Comparison of ENCODE assay signal across 24 cellular contexts in genomic region chr12:90298289-90298948, GRCh38.
DNase-seq lines count a peak whose midpoint lies in the region; ATAC-seq, FAIRE-seq and TF ChIP-seq lines count a peak whose summit lies in the region.
"Had no signal": no experiment of that assay in that cellular context is flagged by ENCODE, and none has a peak within 500 bp of the region (broad histone marks: within the 10 kb centered on the region; RNA-seq: fewer than 3 reads in every experiment).

No MANE protein-coding gene starts in this region.

- no peak overlapping the region for H3K9ac ChIP-seq in K562 (ENCODE audit: insufficient read depth in 1 of 2, low read depth in 2 of 2, low read length in 2 of 2)

- H3K4me1 Mint-ChIP-seq in CD8-positive, alpha-beta T cell (ENCODE audit: low read depth), result peaks cover 13% of the 10 kb centered on the region
- peaks cover 19% of the 10 kb centered on the region for H3K4me1 Mint-ChIP-seq in activated T-cell treated with anti-CD3 and anti-CD28 coated beads, Interleukin-2, amount 50 U/mL, for 72 hours (ENCODE audit: low read depth)

- TF ChIP-seq EP300 in A549 (IDR thresholded peaks at IDR 0.05), result no peak
- no peak for TF ChIP-seq EP300 in K562 (IDR thresholded peaks at IDR 0.05; ENCODE audit: low read length)

- H3K79me2 ChIP-seq in K562 (ENCODE audit: control insufficient read depth, insufficient read depth, low read length), result no peaks in the 10 kb centered on the region

- no peak overlapping the region for H3K27ac Mint-ChIP-seq in CD8-positive, alpha-beta T cell
- no peak overlapping the region for H3K27ac Mint-ChIP-seq in activated T-cell treated with anti-CD3 and anti-CD28 coated beads, Interleukin-2, amount 50 U/mL, for 72 hours
- H3K27ac Mint-ChIP-seq: progenitor cell of endocrine pancreas had no signal

- ATAC-seq in A549 (no peak), HG02798 (IDR thresholded peaks at IDR 0.05; ENCODE audit: poor library complexity, unreplicated experiment) (peak; percentile 27), K562 (no peak), HG03196 (IDR thresholded peaks at IDR 0.05; ENCODE audit: unreplicated experiment) (no peak), GM21390 (IDR thresholded peaks at IDR 0.05; ENCODE audit: unreplicated experiment) (no peak)
- no peak for ATAC-seq in CD8-positive, alpha-beta T cell
- ATAC-seq in activated T-cell treated with anti-CD3 and anti-CD28 coated beads, Interleukin-2, amount 50 U/mL, for 72 hours (replicated peaks in 1 of 2), result no peak
- ATAC-seq: lower lobe of right lung had no signal

- H3K27me3 ChIP-seq in CD8-positive, alpha-beta T cell (ENCODE audit: insufficient read depth, low read length), result no peaks in the 10 kb centered on the region
- H3K27me3 ChIP-seq in K562 (ENCODE audit: control insufficient read depth in 2 of 2, insufficient read depth in 2 of 2, low read length in 2 of 2), result no peaks in the 10 kb centered on the region
- H3K27me3 ChIP-seq: esophagus muscularis mucosa, uterus had no signal

- in situ Hi-C loops in K562 (cut with MboI), result no loop called here

- H3K27me3 Mint-ChIP-seq in CD8-positive, alpha-beta T cell (ENCODE audit: low read depth), result peaks cover 2% of the 10 kb centered on the region
- H3K27me3 Mint-ChIP-seq in activated T-cell treated with anti-CD3 and anti-CD28 coated beads, Interleukin-2, amount 50 U/mL, for 72 hours (ENCODE audit: low read depth), result peaks cover 35% of the 10 kb centered on the region
- H3K27me3 Mint-ChIP-seq: progenitor cell of endocrine pancreas had no signal

- H2AFZ ChIP-seq in K562 (ENCODE audit: low read depth, low read length), result no peak overlapping the region

- H3K36me3 ChIP-seq in CD8-positive, alpha-beta T cell (ENCODE audit: insufficient read depth, low read length), result no peaks in the 10 kb centered on the region
- no peaks in the 10 kb centered on the region for H3K36me3 ChIP-seq in K562 (ENCODE audit: control insufficient read depth, insufficient read depth, low read length)
- H3K36me3 ChIP-seq: esophagus muscularis mucosa, lower lobe of right lung, uterus had no signal

- TF ChIP-seq POLR2A in A549 (IDR thresholded peaks at IDR 0.05; ENCODE audit: low read length), result no peak
- TF ChIP-seq POLR2A in K562 (conservative IDR thresholded peaks at IDR 0.05), result no peak

- no peaks in the 10 kb centered on the region for H3K36me3 Mint-ChIP-seq in CD8-positive, alpha-beta T cell
- no peaks in the 10 kb centered on the region for H3K36me3 Mint-ChIP-seq in activated T-cell treated with anti-CD3 and anti-CD28 coated beads, Interleukin-2, amount 50 U/mL, for 72 hours (ENCODE audit: insufficient read depth in 2 of 2)

- no peaks in the 10 kb centered on the region for H4K20me1 ChIP-seq in K562 (replicated peaks; ENCODE audit: control insufficient read depth, insufficient read depth, low read length)

- TF ChIP-seq CTCF in A549 (IDR thresholded peaks at IDR 0.05), result no peak
- TF ChIP-seq CTCF in CD8-positive, alpha-beta T cell (IDR thresholded peaks at IDR 0.05), result no peak
- no peak for TF ChIP-seq CTCF in K562 (IDR thresholded peaks at IDR 0.05 in 2 of 3, conservative IDR thresholded peaks at IDR 0.05 in 1 of 3; ENCODE audit: insufficient read depth in 2 of 3, low read depth in 1 of 3, low read length in 3 of 3)

- H3K4me1 ChIP-seq in A549, result no peaks in the 10 kb centered on the region
- no peaks in the 10 kb centered on the region for H3K4me1 ChIP-seq in CD8-positive, alpha-beta T cell (ENCODE audit: insufficient read depth, low read length)
- H3K4me1 ChIP-seq in K562 (replicated peaks in 1 of 2; ENCODE audit: control insufficient read depth in 2 of 2, insufficient read depth in 2 of 2, low read length in 2 of 2), result no peaks in the 10 kb centered on the region
- H3K4me1 ChIP-seq: Caco-2, esophagus muscularis mucosa, lower lobe of right lung, uterus had no signal

- FAIRE-seq in A549 (lab: Jason Lieb, UNC), result no peak
- FAIRE-seq in K562 (lab: Jason Lieb, UNC), result no peak
- FAIRE-seq: bronchial epithelial cell had no signal

- no peak overlapping the region for H3K4me3 ChIP-seq in A549
- no peak overlapping the region for H3K4me3 ChIP-seq in CD8-positive, alpha-beta T cell (ENCODE audit: low read depth, low read length)
- H3K4me3 ChIP-seq in K562, result no peak overlapping the region
- H3K4me3 ChIP-seq: lower lobe of right lung, smooth muscle cell, uterus had no signal

- POLR2A ChIA-PET in A549 (lab: Yijun Ruan, JAX) (no interaction called here), K562 (lab: Yijun Ruan, JAX) (no interaction called here)
- POLR2A ChIA-PET in CD8-positive, alpha-beta T cell (lab: Charles Lee), result no interaction called here

- H3K9me3 ChIP-seq in A549 (no peaks in the 10 kb centered on the region), K562 (replicated peaks; ENCODE audit: control insufficient read depth, insufficient read depth, low read depth, low read length) (no peaks in the 10 kb centered on the region)
- H3K9me3 ChIP-seq in CD8-positive, alpha-beta T cell (ENCODE audit: low read length), result no peaks in the 10 kb centered on the region
- H3K9me3 ChIP-seq: Caco-2, esophagus muscularis mucosa, lower lobe of right lung, uterus had no signal

- CTCF ChIA-PET in A549 (lab: Yijun Ruan, JAX) (interaction anchor here (0.7 kb wide), 1 partner anchor 12 kb away, joined by 3 read pairs; no protein-coding TSS in a partner anchor), K562 (lab: Yijun Ruan, JAX; ENCODE audit: low intra/inter-chr PET ratio) (no interaction called here)
- CTCF ChIA-PET in CD8-positive, alpha-beta T cell (lab: Charles Lee), result no interaction called here

- no peaks in the 10 kb centered on the region for H3K9me1 ChIP-seq in K562 (ENCODE audit: control insufficient read depth, insufficient read depth, low read length)

- H3K9me3 Mint-ChIP-seq in CD8-positive, alpha-beta T cell, result no peaks in the 10 kb centered on the region
- H3K9me3 Mint-ChIP-seq in activated T-cell treated with anti-CD3 and anti-CD28 coated beads, Interleukin-2, amount 50 U/mL, for 72 hours, result no peaks in the 10 kb centered on the region
- H3K9me3 Mint-ChIP-seq: activated naive CD8-positive, alpha-beta T cell treated with anti-CD3 and anti-CD28 coated beads, Interleukin-2, amount 50 U/mL, for 24 hours had no signal

- H3K4me2 ChIP-seq in A549, result no peak overlapping the region
- no peak overlapping the region for H3K4me2 ChIP-seq in K562 (ENCODE audit: insufficient read depth, low read length)
- H3K4me2 ChIP-seq: smooth muscle cell had no signal

- TF ChIP-seq RAD21 in A549 (conservative IDR thresholded peaks at IDR 0.05 in 1 of 2, IDR thresholded peaks at IDR 0.05 in 1 of 2), result no peak
- TF ChIP-seq RAD21 in K562 (CRISPR knock-in tag; conservative IDR thresholded peaks at IDR 0.05 in 1 of 2, IDR thresholded peaks at IDR 0.05 in 1 of 2), result no peak

- BruUV-seq in K562 (replicated peaks; lab: Mats Ljungman, UMichigan), result no TSS peak

- no peak for DNase-seq in A549 (ENCODE audit: low read depth in 1 of 2, low spot score in 1 of 2)
- no peak for DNase-seq in CD8-positive, alpha-beta T cell
- no peak for DNase-seq in K562 (ENCODE audit: extremely low read depth in 1 of 4, low spot score in 3 of 4)
- DNase-seq in activated T-cell treated with anti-CD3 and anti-CD28 coated beads, Interleukin-2, amount 50 U/mL, for 72 hours, result no peak
- no peak for DNase-seq in NCI-H1436 (lab: John Stamatoyannopoulos, UW)
- DNase-seq: activated CD4-positive, alpha-beta T cell treated with anti-CD3 and anti-CD28 coated beads, Interleukin-2, amount 50 U/mL, for 48 hours; activated naive CD8-positive, alpha-beta T cell treated with anti-CD3 and anti-CD28 coated beads, Interleukin-2, amount 50 U/mL, for 24 hours; activated T-cell treated with anti-CD3 and anti-CD28 coated beads, Interleukin-2, amount 50 U/mL, for 48 hours; Caco-2; effector CD4-positive, alpha-beta T cell; glutamatergic neuron; lower lobe of right lung; MV-4-11; NCI-H2029 treated with DMSO at 0.1 percent for 48 hours; NCI-H446 treated with DMSO at 0.1 percent for 48 hours; stimulated activated CD4-positive, alpha-beta T cell treated with anti-CD3 and anti-CD28 coated beads, Interleukin-4, amount 100 ng/mL, for 4 hours; uterus had no signal

- WGBS in A549 (ENCODE audit: missing lambda C conversion rate), result 44% methylated on average over 2 of the region's 2 CpGs
- WGBS in K562 (ENCODE audit: insufficient coverage, low coverage, missing lambda C conversion rate), result 0% methylated on average over 2 of the region's 2 CpGs

- peak overlapping the region; percentile 13 for H3K4me3 Mint-ChIP-seq in CD8-positive, alpha-beta T cell
- peak overlapping the region in 1 of 2 donors; percentile 29 for H3K4me3 Mint-ChIP-seq in activated T-cell treated with anti-CD3 and anti-CD28 coated beads, Interleukin-2, amount 50 U/mL, for 72 hours

- H3K27ac ChIP-seq in A549 (no peak overlapping the region), K562 (ENCODE audit: extremely low read depth, low read depth, low read length) (no peak overlapping the region)
- no peak overlapping the region for H3K27ac ChIP-seq in CD8-positive, alpha-beta T cell (ENCODE audit: low read depth, low read length)
- H3K27ac ChIP-seq: lower lobe of right lung, uterus had no signal

- intact Hi-C loops in CD8-positive, alpha-beta T cell (cut with DNase I, micrococcal nuclease), result no loop called here
- intact Hi-C loops in K562 (cut with micrococcal nuclease), result no loop called here

TF ChIP-seq in A549, 52 proteins besides CTCF, POLR2A, EP300 and RAD21:
- TF ChIP-seq MAFK (IDR thresholded peaks at IDR 0.05; ENCODE audit: partially characterized antibody) (peak; percentile 78), ZSCAN20 (CRISPR knock-in tag; IDR thresholded peaks at IDR 0.05) (no peak)
TF ChIP-seq in A549: peak in this region for 1.

TF ChIP-seq in K562, 482 proteins besides CTCF, POLR2A, EP300 and RAD21:
- TF ChIP-seq ZNF316 (IDR thresholded peaks at IDR 0.05) (peak; percentile 44; the same call in 1 of the 2 replicates), ZNF445 (CRISPR knock-in tag; IDR thresholded peaks at IDR 0.05; ENCODE audit: low read depth) (no peak)
TF ChIP-seq in K562: peak in this region for 1.

Comparison
In these comparisons a context has a peak if more than half of its experiments do, and no peak if none do; other contexts are left out.
1. Of the 35 proteins assayed by ChIP-seq in both K562 and A549: peak only in K562: none; only in A549: MAFK; in both: none; in neither: 34.